ENCODE assay signal across 2 cellular contexts in genomic region chr11:70319694-70320093, GRCh38.
TF ChIP-seq lines count a peak whose summit lies in the region.

No MANE protein-coding gene starts in this region.

TF ChIP-seq in HepG2, 621 proteins besides CTCF, POLR2A, EP300 and RAD21:
- TF ChIP-seq, protein P1, sequence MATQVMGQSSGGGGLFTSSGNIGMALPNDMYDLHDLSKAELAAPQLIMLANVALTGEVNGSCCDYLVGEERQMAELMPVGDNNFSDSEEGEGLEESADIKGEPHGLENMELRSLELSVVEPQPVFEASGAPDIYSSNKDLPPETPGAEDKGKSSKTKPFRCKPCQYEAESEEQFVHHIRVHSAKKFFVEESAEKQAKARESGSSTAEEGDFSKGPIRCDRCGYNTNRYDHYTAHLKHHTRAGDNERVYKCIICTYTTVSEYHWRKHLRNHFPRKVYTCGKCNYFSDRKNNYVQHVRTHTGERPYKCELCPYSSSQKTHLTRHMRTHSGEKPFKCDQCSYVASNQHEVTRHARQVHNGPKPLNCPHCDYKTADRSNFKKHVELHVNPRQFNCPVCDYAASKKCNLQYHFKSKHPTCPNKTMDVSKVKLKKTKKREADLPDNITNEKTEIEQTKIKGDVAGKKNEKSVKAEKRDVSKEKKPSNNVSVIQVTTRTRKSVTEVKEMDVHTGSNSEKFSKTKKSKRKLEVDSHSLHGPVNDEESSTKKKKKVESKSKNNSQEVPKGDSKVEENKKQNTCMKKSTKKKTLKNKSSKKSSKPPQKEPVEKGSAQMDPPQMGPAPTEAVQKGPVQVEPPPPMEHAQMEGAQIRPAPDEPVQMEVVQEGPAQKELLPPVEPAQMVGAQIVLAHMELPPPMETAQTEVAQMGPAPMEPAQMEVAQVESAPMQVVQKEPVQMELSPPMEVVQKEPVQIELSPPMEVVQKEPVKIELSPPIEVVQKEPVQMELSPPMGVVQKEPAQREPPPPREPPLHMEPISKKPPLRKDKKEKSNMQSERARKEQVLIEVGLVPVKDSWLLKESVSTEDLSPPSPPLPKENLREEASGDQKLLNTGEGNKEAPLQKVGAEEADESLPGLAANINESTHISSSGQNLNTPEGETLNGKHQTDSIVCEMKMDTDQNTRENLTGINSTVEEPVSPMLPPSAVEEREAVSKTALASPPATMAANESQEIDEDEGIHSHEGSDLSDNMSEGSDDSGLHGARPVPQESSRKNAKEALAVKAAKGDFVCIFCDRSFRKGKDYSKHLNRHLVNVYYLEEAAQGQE (IDR thresholded peaks at IDR 0.05; ENCODE audit: borderline replicate concordance in 1 of 2, low read depth in 1 of 2, low read length in 2 of 2): no peak
- TF ChIP-seq MEIS2 (CRISPR knock-in tag; IDR thresholded peaks at IDR 0.05) (no peak), ZFP82 (CRISPR knock-in tag; IDR thresholded peaks at IDR 0.05; ENCODE audit: borderline replicate concordance) (no peak), ELF3 (CRISPR knock-in tag; IDR thresholded peaks at IDR 0.05) (no peak), ELK4 (CRISPR knock-in tag; IDR thresholded peaks at IDR 0.05; ENCODE audit: borderline replicate concordance) (no peak), TBL1XR1 (IDR thresholded peaks at IDR 0.05; ENCODE audit: borderline replicate concordance, low read length, partially characterized antibody) (no peak), EHMT2 (IDR thresholded peaks at IDR 0.05; ENCODE audit: borderline replicate concordance, low read depth, low read length) (no peak), ZNF124 (CRISPR knock-in tag; IDR thresholded peaks at IDR 0.05) (no peak), ZNF350 (CRISPR knock-in tag; IDR thresholded peaks at IDR 0.05; ENCODE audit: borderline replicate concordance, low read depth) (no peak), ZNF749 (CRISPR knock-in tag; IDR thresholded peaks at IDR 0.05; ENCODE audit: borderline replicate concordance) (no peak), ZNF577 (CRISPR knock-in tag; IDR thresholded peaks at IDR 0.05; ENCODE audit: borderline replicate concordance, low read depth) (no peak), CHD4 (IDR thresholded peaks at IDR 0.05; ENCODE audit: borderline replicate concordance, low read length) (no peak), MEF2D (CRISPR knock-in tag; IDR thresholded peaks at IDR 0.05) (no peak)
- TF ChIP-seq, protein P2, sequence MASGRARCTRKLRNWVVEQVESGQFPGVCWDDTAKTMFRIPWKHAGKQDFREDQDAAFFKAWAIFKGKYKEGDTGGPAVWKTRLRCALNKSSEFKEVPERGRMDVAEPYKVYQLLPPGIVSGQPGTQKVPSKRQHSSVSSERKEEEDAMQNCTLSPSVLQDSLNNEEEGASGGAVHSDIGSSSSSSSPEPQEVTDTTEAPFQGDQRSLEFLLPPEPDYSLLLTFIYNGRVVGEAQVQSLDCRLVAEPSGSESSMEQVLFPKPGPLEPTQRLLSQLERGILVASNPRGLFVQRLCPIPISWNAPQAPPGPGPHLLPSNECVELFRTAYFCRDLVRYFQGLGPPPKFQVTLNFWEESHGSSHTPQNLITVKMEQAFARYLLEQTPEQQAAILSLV (CRISPR knock-in tag; IDR thresholded peaks at IDR 0.05; ENCODE audit: borderline replicate concordance): no peak
- TF ChIP-seq, protein P3, sequence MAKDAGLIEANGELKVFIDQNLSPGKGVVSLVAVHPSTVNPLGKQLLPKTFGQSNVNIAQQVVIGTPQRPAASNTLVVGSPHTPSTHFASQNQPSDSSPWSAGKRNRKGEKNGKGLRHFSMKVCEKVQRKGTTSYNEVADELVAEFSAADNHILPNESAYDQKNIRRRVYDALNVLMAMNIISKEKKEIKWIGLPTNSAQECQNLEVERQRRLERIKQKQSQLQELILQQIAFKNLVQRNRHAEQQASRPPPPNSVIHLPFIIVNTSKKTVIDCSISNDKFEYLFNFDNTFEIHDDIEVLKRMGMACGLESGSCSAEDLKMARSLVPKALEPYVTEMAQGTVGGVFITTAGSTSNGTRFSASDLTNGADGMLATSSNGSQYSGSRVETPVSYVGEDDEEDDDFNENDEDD (CRISPR knock-in tag; IDR thresholded peaks at IDR 0.05; ENCODE audit: borderline replicate concordance): no peak

TF ChIP-seq in endothelial cell of umbilical vein, 7 proteins besides CTCF, POLR2A, EP300 and RAD21:
- TF ChIP-seq FOS (IDR thresholded peaks at IDR 0.05; ENCODE audit: borderline replicate concordance, insufficient read depth, low read length) (no peak), GATA2 (IDR thresholded peaks at IDR 0.05; ENCODE audit: insufficient read depth, insufficient read length, low read depth, low read length) (no peak), JUN (IDR thresholded peaks at IDR 0.05; ENCODE audit: borderline replicate concordance, insufficient read depth, insufficient read length, low read depth) (no peak), MYC (IDR thresholded peaks at IDR 0.05; ENCODE audit: low read depth, low read length) (no peak), POLR2AphosphoS5 (IDR thresholded peaks at IDR 0.05; ENCODE audit: insufficient read depth, low read depth, low read length) (no peak), EZH2 (IDR thresholded peaks at IDR 0.05; ENCODE audit: borderline replicate concordance, low read depth, low read length, severe bottlenecking) (no peak)
- TF ChIP-seq, protein P4, sequence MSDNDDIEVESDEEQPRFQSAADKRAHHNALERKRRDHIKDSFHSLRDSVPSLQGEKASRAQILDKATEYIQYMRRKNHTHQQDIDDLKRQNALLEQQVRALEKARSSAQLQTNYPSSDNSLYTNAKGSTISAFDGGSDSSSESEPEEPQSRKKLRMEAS (IDR thresholded peaks at IDR 0.05; ENCODE audit: insufficient read depth, insufficient read length): no peak
